Comparison of ENCODE assay signal across 1 cellular context in the genomic region with DNA sequence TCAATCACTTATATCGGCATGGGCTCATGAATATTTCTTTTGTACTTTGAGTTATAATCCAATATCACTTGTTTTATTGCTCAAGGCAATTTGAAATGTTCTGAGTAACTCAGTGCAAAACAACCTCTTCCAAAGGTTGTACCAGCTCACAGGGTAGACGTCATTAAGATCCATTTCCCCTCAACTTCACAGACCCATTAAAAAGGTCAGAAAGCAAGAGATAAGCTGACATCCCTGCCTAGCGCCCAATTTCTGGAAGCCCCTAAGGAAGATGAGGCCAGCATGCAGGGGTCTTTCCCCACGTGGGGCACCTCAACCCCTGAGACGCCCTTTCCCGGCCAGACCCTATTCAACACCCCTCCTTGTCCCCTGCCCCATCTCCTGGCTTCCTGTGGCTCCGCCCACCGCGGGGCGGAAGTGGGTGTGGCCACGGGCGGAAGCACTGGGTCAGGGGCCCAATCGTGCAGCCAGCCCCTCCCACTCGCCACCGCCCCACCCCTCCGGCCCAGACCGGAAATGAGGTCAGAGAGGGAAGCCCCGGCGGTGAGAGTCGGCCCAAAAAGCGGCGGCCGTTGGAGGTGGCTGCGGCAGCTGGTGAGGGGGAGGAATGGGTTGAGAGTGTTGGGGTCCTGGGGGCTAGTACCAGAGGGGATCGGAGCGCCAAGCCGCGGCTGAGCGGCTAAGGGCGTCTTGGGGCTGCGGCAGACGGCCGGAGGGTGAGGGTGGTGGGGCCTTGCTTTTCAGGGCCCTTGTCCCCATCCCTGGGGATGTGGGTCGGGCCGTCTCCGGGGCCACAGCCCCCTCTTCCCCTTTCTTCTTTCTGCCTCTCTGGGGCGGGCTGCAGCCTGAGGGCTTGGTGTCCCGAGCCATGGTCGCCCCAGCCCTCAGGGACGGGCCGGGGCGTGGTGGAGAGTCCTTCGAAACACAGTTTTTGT.
TF ChIP-seq lines count a peak whose summit lies in the region.

Gene GPATCH2L (plus strand): TSS at position 525 of the 935 bp plus-strand sequence. CDS start 2,442 bp downstream, outside the sequence.

TF ChIP-seq in HepG2, 621 proteins besides CTCF, POLR2A, EP300 and RAD21 (continued from another document and continues in another):
- TF ChIP-seq ZFP36L1 (CRISPR knock-in tag; IDR thresholded peaks at IDR 0.05) (no peak), CREB1 (IDR thresholded peaks at IDR 0.05) (peak; percentile 85), CREB1 (CRISPR knock-in tag; IDR thresholded peaks at IDR 0.05) (peak; percentile 94), MIER3 (CRISPR knock-in tag; IDR thresholded peaks at IDR 0.05; ENCODE audit: borderline replicate concordance) (no peak), ZNF432 (CRISPR knock-in tag; IDR thresholded peaks at IDR 0.05; ENCODE audit: borderline replicate concordance) (no peak), HDAC1 (CRISPR knock-in tag; IDR thresholded peaks at IDR 0.05) (peak; percentile 69), ATF1 (CRISPR knock-in tag; IDR thresholded peaks at IDR 0.05) (peak; percentile 60; the same call in 1 of the 2 replicates), ZNF530 (CRISPR knock-in tag; IDR thresholded peaks at IDR 0.05; ENCODE audit: low read depth) (no peak), MAZ (IDR thresholded peaks at IDR 0.05; ENCODE audit: borderline replicate concordance, low read depth, low read length) (peak; percentile 30; the same call in 1 of the 2 replicates), MAZ (CRISPR knock-in tag; IDR thresholded peaks at IDR 0.05; ENCODE audit: low read depth) (no peak), ZNF75D (CRISPR knock-in tag; IDR thresholded peaks at IDR 0.05; ENCODE audit: borderline replicate concordance) (no peak), KAT7 (CRISPR knock-in tag; IDR thresholded peaks at IDR 0.05; ENCODE audit: borderline replicate concordance) (peak; percentile 49; the same call in 1 of the 2 replicates), ZNF235 (CRISPR knock-in tag; IDR thresholded peaks at IDR 0.05; ENCODE audit: borderline replicate concordance) (no peak), ASH2L (IDR thresholded peaks at IDR 0.05; ENCODE audit: insufficient read length, low read depth, low read length) (peak; percentile 68), STAT5B (CRISPR knock-in tag; IDR thresholded peaks at IDR 0.05) (no peak), MYNN (CRISPR knock-in tag; IDR thresholded peaks at IDR 0.05; ENCODE audit: low read depth) (no peak), GATA4 (IDR thresholded peaks at IDR 0.05; ENCODE audit: borderline replicate concordance, low read depth) (no peak), TEAD3 (CRISPR knock-in tag; optimal IDR thresholded peaks at IDR 0.05; ENCODE audit: borderline replicate concordance) (no peak), DNMT3B (CRISPR knock-in tag; conservative IDR thresholded peaks at IDR 0.05) (0 out of 2 replicates have a peak, but pooled peaks have one; percentile 65), NR2C2 (CRISPR knock-in tag; IDR thresholded peaks at IDR 0.05; ENCODE audit: borderline replicate concordance) (peak; percentile 77), HOXA3 (CRISPR knock-in tag; IDR thresholded peaks at IDR 0.05) (no peak; the same call in 1 of the 2 replicates), ZNF510 (CRISPR knock-in tag; IDR thresholded peaks at IDR 0.05; ENCODE audit: low read depth) (0 out of 2 replicates have a peak, but pooled peaks have one; percentile 66), ZNF414 (CRISPR knock-in tag; IDR thresholded peaks at IDR 0.05) (no peak), ZNF841 (CRISPR knock-in tag; IDR thresholded peaks at IDR 0.05; ENCODE audit: borderline replicate concordance) (no peak), TFE3 (CRISPR knock-in tag; IDR thresholded peaks at IDR 0.05) (no peak), SP5 (CRISPR knock-in tag; IDR thresholded peaks at IDR 0.05; ENCODE audit: borderline replicate concordance, low read depth) (0 out of 2 replicates have a peak, but pooled peaks have one; percentile 28), ZNF275 (CRISPR knock-in tag; IDR thresholded peaks at IDR 0.05; ENCODE audit: borderline replicate concordance) (no peak; the same call in 1 of the 2 replicates), ZNF513 (CRISPR knock-in tag; conservative IDR thresholded peaks at IDR 0.05) (no peak), SNAPC2 (CRISPR knock-in tag; IDR thresholded peaks at IDR 0.05) (no peak), ZIK1 (CRISPR knock-in tag; IDR thresholded peaks at IDR 0.05; ENCODE audit: borderline replicate concordance, low read depth) (no peak), KDM3A (CRISPR knock-in tag; IDR thresholded peaks at IDR 0.05; ENCODE audit: low read depth) (no peak), SNAPC4 (CRISPR knock-in tag; IDR thresholded peaks at IDR 0.05) (no peak), HMG20A (CRISPR knock-in tag; IDR thresholded peaks at IDR 0.05; ENCODE audit: borderline replicate concordance) (no peak), NCOR1 (IDR thresholded peaks at IDR 0.05; ENCODE audit: borderline replicate concordance, low read length) (no peak), ZHX2 (IDR thresholded peaks at IDR 0.05; ENCODE audit: low read depth) (no peak), ZHX2 (CRISPR knock-in tag; IDR thresholded peaks at IDR 0.05; ENCODE audit: borderline replicate concordance) (no peak), ZNF562 (CRISPR knock-in tag; IDR thresholded peaks at IDR 0.05; ENCODE audit: borderline replicate concordance) (no peak), ZMYM4 (CRISPR knock-in tag; IDR thresholded peaks at IDR 0.05) (peak; percentile 94), MZF1 (CRISPR knock-in tag; IDR thresholded peaks at IDR 0.05; ENCODE audit: borderline replicate concordance) (no peak), RBFOX2 (IDR thresholded peaks at IDR 0.05; ENCODE audit: low read depth, low read length) (peak; percentile 89), HNF4G (IDR thresholded peaks at IDR 0.05; ENCODE audit: borderline replicate concordance, low read depth, low read length) (no peak), HNF4G (CRISPR knock-in tag; IDR thresholded peaks at IDR 0.05; ENCODE audit: borderline replicate concordance, low read depth) (no peak)
- TF ChIP-seq, protein P1, sequence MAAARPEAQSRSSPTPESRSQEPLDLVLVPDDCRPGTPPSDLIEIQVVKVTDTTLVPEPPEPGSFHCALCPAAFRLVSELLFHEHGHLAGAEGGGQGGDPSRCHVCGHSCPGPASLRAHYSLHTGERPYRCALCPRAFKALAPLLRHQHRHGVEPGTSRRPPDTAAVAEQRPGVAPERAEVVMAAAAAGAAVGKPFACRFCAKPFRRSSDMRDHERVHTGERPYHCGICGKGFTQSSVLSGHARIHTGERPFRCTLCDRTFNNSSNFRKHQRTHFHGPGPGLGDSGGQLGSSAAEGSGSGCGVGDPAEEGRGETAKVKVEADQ (CRISPR knock-in tag; IDR thresholded peaks at IDR 0.05; ENCODE audit: borderline replicate concordance), result no peak
